ENCODE assay signal across 9 cellular contexts in the genomic region with DNA sequence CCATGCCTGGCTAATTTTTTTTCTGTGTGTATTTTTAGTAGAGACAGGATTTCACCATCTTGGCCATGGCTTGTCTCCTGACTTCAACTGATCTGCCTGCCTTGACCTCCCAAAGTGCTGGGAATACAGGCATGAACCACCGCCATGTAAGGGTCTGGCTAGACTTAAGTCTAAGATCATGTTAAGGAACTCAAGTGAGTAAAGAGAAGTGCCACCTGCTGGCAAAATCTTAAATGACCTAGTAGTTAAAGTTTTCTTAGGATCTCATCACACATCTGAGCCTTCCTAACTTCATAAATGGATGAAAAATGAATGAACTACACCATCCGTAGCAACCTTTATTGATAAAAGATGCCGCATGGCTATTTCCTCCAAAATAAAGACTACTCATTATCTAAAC. TPM values are rescaled to one million over a fixed set of nuclear protein-coding genes. Genes with fewer than 3 reads are reported as not detected.
DNase-seq lines count a peak whose midpoint lies in the region; ATAC-seq, FAIRE-seq and TF ChIP-seq lines count a peak whose summit lies in the region.
"Had no signal": no experiment of that assay in that cellular context is flagged by ENCODE, and none has a peak within 500 bp of the region (broad histone marks: within the 10 kb centered on the region; RNA-seq: fewer than 3 reads in every experiment).

No MANE protein-coding gene starts in this region.

- ATAC-seq in naive thymus-derived CD8-positive, alpha-beta T cell = peak; percentile 41 to 62
- ATAC-seq in GM18505 (IDR thresholded peaks at IDR 0.05; ENCODE audit: unreplicated experiment) = no peak
- ATAC-seq in HG02588 (IDR thresholded peaks at IDR 0.05; ENCODE audit: unreplicated experiment) = no peak

- TF ChIP-seq POLR2A in GM18505 (IDR thresholded peaks at IDR 0.05; ENCODE audit: borderline replicate concordance, extremely low read depth, insufficient read depth, insufficient read length) = no peak

- H2AFZ ChIP-seq in astrocyte (ENCODE audit: low read depth, low read length) = no peak overlapping the region

- no peak overlapping the region for H3K4me2 ChIP-seq in astrocyte (ENCODE audit: low read length)

- H3K27ac ChIP-seq in astrocyte (ENCODE audit: low read depth, low read length) = no peak overlapping the region

- peak; percentile 16 to 31 for DNase-seq in activated CD4-positive, alpha-beta T cell treated with anti-CD3 and anti-CD28 coated beads for 4 hours
- no peak for DNase-seq in activated CD4-positive, alpha-beta T cell treated with anti-CD3 and anti-CD28 coated beads for 1 hour
- DNase-seq in HuH-7 (ENCODE audit: low spot score) (peak; percentile 49), astrocyte (ENCODE audit: low read depth) (peak; percentile 30), SKM-1 treated with dmso at 0.1 percent for 144 hours (lab: John Stamatoyannopoulos, UW; ENCODE audit: unreplicated experiment) (no peak)
- peak in 3 of 10 donors; percentile 28 to 37 (median 33) for DNase-seq in naive thymus-derived CD8-positive, alpha-beta T cell

- peaks cover 2% of the 10 kb centered on the region for H3K27me3 Mint-ChIP-seq in astrocyte (ENCODE audit: low read depth, unreplicated experiment)
- peaks cover 0 to 17% (median 1%) of the 10 kb centered on the region in 5 donors for H3K27me3 Mint-ChIP-seq in naive thymus-derived CD8-positive, alpha-beta T cell

- H3K79me2 ChIP-seq in astrocyte (ENCODE audit: insufficient read depth, low read length) = no peaks in the 10 kb centered on the region

- no peak overlapping the region for H3K9ac ChIP-seq in astrocyte (ENCODE audit: low read length)

- H3K4me3 Mint-ChIP-seq in astrocyte (ENCODE audit: unreplicated experiment) = no peak overlapping the region
- H3K4me3 Mint-ChIP-seq in naive thymus-derived CD8-positive, alpha-beta T cell = peak overlapping the region in 5 of 10 donors; percentile 30 to 71 (median 49)

- no peak overlapping the region for H3K4me3 ChIP-seq in astrocyte (ENCODE audit: insufficient read depth, low read depth, low read length)

- no peaks in the 10 kb centered on the region for H3K9me3 Mint-ChIP-seq in astrocyte (ENCODE audit: unreplicated experiment)
- H3K9me3 Mint-ChIP-seq in naive thymus-derived CD8-positive, alpha-beta T cell = no peaks in the 10 kb centered on the region

- peak; percentile 42 for TF ChIP-seq CTCF in astrocyte (IDR thresholded peaks at IDR 0.05; ENCODE audit: insufficient read depth, low read depth, low read length)

- H3K4me1 Mint-ChIP-seq in astrocyte (ENCODE audit: low read depth, unreplicated experiment) = no peaks in the 10 kb centered on the region
- H3K4me1 Mint-ChIP-seq in naive thymus-derived CD8-positive, alpha-beta T cell = peaks cover 2 to 12% (median 8%) of the 10 kb centered on the region in 4 donors

- no peak overlapping the region for H3K27ac Mint-ChIP-seq in astrocyte (ENCODE audit: unreplicated experiment)
- H3K27ac Mint-ChIP-seq in naive thymus-derived CD8-positive, alpha-beta T cell = peak overlapping the region in 4 of 10 donors; percentile 13 to 65 (median 40)

- H4K20me1 ChIP-seq in astrocyte (ENCODE audit: insufficient read depth, low read length) = no peaks in the 10 kb centered on the region

- H3K36me3 ChIP-seq in astrocyte (ENCODE audit: insufficient read depth, low read length) = no peaks in the 10 kb centered on the region

- no peaks in the 10 kb centered on the region for H3K27me3 ChIP-seq in astrocyte (ENCODE audit: insufficient read depth, low read length)

- POLR2A ChIA-PET in naive thymus-derived CD8-positive, alpha-beta T cell (lab: Charles Lee) = interaction anchor here (0.7 kb wide), 1 partner anchor 306 kb away, joined by 10 read pairs; no protein-coding TSS in a partner anchor

- no peak for FAIRE-seq in astrocyte (lab: Jason Lieb, UNC)

- no peaks in the 10 kb centered on the region for H3K9me3 ChIP-seq in astrocyte (ENCODE audit: insufficient read depth, low read depth, low read length)

- H3K4me1 ChIP-seq in astrocyte (ENCODE audit: insufficient read depth, low read length) = no peaks in the 10 kb centered on the region

- no peaks in the 10 kb centered on the region for H3K36me3 Mint-ChIP-seq in astrocyte (ENCODE audit: low read depth, unreplicated experiment)
- H3K36me3 Mint-ChIP-seq in naive thymus-derived CD8-positive, alpha-beta T cell = no peaks in the 10 kb centered on the region

RNA-seq across cellular contexts. Expression of a gene that starts 1.7 kb away (rescaled TPM):
- not detected in 2 replicates for total RNA-seq in astrocyte
- not detected for total RNA-seq in naive thymus-derived CD8-positive, alpha-beta T cell
- polyA plus RNA-seq in naive thymus-derived CD8-positive, alpha-beta T cell = under 1 TPM in 1 of 3 donors, not detected in 2; 0.08 TPM
- total RNA-seq: activated CD8-positive, alpha-beta memory T cell treated with anti-CD3 and anti-CD28 coated beads for 36 hours had no signal

RNA-seq across cellular contexts. Expression of a gene that starts 12.0 kb away (rescaled TPM):
- 142 and 144 TPM in 2 replicates for total RNA-seq in astrocyte
- total RNA-seq in naive thymus-derived CD8-positive, alpha-beta T cell = 100 to 1,000 TPM; 100 to 106 TPM
- polyA plus RNA-seq in naive thymus-derived CD8-positive, alpha-beta T cell = 10 to 100 TPM; 23.6 to 35.8 (median 32.1) TPM

RNA-seq across cellular contexts. Expression of a gene that starts 59.7 kb away (rescaled TPM):
- 19.1 and 23.7 TPM in 2 replicates for total RNA-seq in astrocyte
- 10 to 100 TPM; 12.4 to 15.2 TPM for total RNA-seq in naive thymus-derived CD8-positive, alpha-beta T cell
- polyA plus RNA-seq in naive thymus-derived CD8-positive, alpha-beta T cell = 1 to 10 TPM; 6.1 to 9.7 (median 6.6) TPM

Comparison
In these comparisons a context has a peak if more than half of its experiments do, and no peak if none do; other contexts are left out.
1. DNase-seq: peak in activated CD4-positive, alpha-beta T cell treated with anti-CD3 and anti-CD28 coated beads for 4 hours (2 of 2), HuH-7 (single experiment) and astrocyte (single experiment); none in activated CD4-positive, alpha-beta T cell treated with anti-CD3 and anti-CD28 coated beads for 1 hour (single experiment) and SKM-1 treated with dmso at 0.1 percent for 144 hours (single experiment).
2. ATAC-seq: peak in naive thymus-derived CD8-positive, alpha-beta T cell (2 of 2); none in GM18505 (single experiment) and HG02588 (single experiment).